In genomic region chr9:34929506-34930102, GRCh38 we compare ENCODE assay signal across 8 cellular contexts. TPM values are rescaled to one million over a fixed set of nuclear protein-coding genes. Genes with fewer than 3 reads are reported as not detected.
A peak's percentile ranks its signal among the peaks of the same experiment; 100 is the strongest.
DNase-seq lines count a peak whose midpoint lies in the region; ATAC-seq and TF ChIP-seq lines count a peak whose summit lies in the region.

No MANE protein-coding gene starts in this region.

- ATAC-seq in CD8-positive, alpha-beta T cell, result no peak

- no peak overlapping the region for H3K27ac ChIP-seq in CD8-positive, alpha-beta T cell (ENCODE audit: low read depth, low read length)
- H3K27ac ChIP-seq in H9 (ENCODE audit: insufficient read length, low read depth, low read length) (no peak overlapping the region), SJCRH30 (no peak overlapping the region), coronary artery (no peak overlapping the region), neural cell (ENCODE audit: low read length) (no peak overlapping the region)

- no peak overlapping the region for H3K18ac ChIP-seq in H9 (ENCODE audit: insufficient read length, low read depth, low read length)

- H4K20me1 ChIP-seq in H9 (ENCODE audit: control insufficient read depth, insufficient read depth, insufficient read length) (no peaks in the 10 kb centered on the region), neural cell (ENCODE audit: insufficient read depth) (no peaks in the 10 kb centered on the region)

- WGBS in H9 (ENCODE audit: extremely low coverage, insufficient read length, low lambda C conversion rate), result no CpG with 5 or more reads among the region's 7 CpGs

- no peaks in the 10 kb centered on the region for H3K36me3 Mint-ChIP-seq in CD8-positive, alpha-beta T cell
- no peaks in the 10 kb centered on the region; a peak in 1 of 7 replicates for H3K36me3 Mint-ChIP-seq in H9 (ENCODE audit: insufficient read depth in 1 of 3, low read depth in 3 of 3)

- H4K5ac ChIP-seq in H9 (ENCODE audit: insufficient read length, low read depth, low read length), result no peak overlapping the region

- H2AFZ ChIP-seq in H9 (ENCODE audit: low read length) (peak overlapping the region; percentile 69), neural cell (ENCODE audit: low read depth, low read length) (no peak overlapping the region)

- H2AK5ac ChIP-seq in H9 (ENCODE audit: insufficient read length, low read length), result no peak overlapping the region

- no peak overlapping the region for H3K4me3 Mint-ChIP-seq in CD8-positive, alpha-beta T cell
- no peak overlapping the region for H3K4me3 Mint-ChIP-seq in H9

- H4K91ac ChIP-seq in H9 (ENCODE audit: insufficient read length, low read depth, low read length), result no peak overlapping the region

- H3K27me3 Mint-ChIP-seq in CD8-positive, alpha-beta T cell (ENCODE audit: low read depth), result peaks cover 27% of the 10 kb centered on the region
- peaks cover 1% of the 10 kb centered on the region for H3K27me3 Mint-ChIP-seq in H9 (ENCODE audit: low read depth)

- H3K79me1 ChIP-seq in H9 (ENCODE audit: insufficient read depth, low read depth, low read length, poor library complexity, severe bottlenecking), result no peaks in the 10 kb centered on the region

- peaks cover 11% of the 10 kb centered on the region for H3K9me3 Mint-ChIP-seq in CD8-positive, alpha-beta T cell
- H3K9me3 Mint-ChIP-seq in H9, result no peaks in the 10 kb centered on the region

- H3K9me3 ChIP-seq in CD8-positive, alpha-beta T cell (ENCODE audit: low read length), result no peaks in the 10 kb centered on the region
- H3K9me3 ChIP-seq in H9 (ENCODE audit: control insufficient read depth, low read depth, low read length) (no peaks in the 10 kb centered on the region), SJCRH30 (replicated peaks) (no peaks in the 10 kb centered on the region), neural cell (ENCODE audit: low read length) (no peaks in the 10 kb centered on the region)

- TF ChIP-seq CTCF in CD8-positive, alpha-beta T cell (IDR thresholded peaks at IDR 0.05), result peak; percentile 47
- TF ChIP-seq CTCF in H9 (conservative IDR thresholded peaks at IDR 0.05), result peak; percentile 82
- TF ChIP-seq CTCF in coronary artery (IDR thresholded peaks at IDR 0.05), result peak; percentile 10
- peak; percentile 54 for TF ChIP-seq CTCF in neural cell (IDR thresholded peaks at IDR 0.05; ENCODE audit: poor library complexity, severe bottlenecking)

- no peak overlapping the region for H3K4me2 ChIP-seq in H9 (ENCODE audit: insufficient read depth, insufficient read length, low read length)
- H3K4me2 ChIP-seq in neural cell (ENCODE audit: low read length), result no peak overlapping the region

- POLR2A ChIA-PET in CD8-positive, alpha-beta T cell (lab: Charles Lee), result no interaction called here

- H3K23me2 ChIP-seq in H9 (ENCODE audit: insufficient read length, low read depth, low read length, poor library complexity, severe bottlenecking), result no peaks in the 10 kb centered on the region

- no peak for TF ChIP-seq EP300 in neural cell (conservative IDR thresholded peaks at IDR 0.05; ENCODE audit: poor library complexity, severe bottlenecking)

- no peak overlapping the region for H3T11ph ChIP-seq in H9 (ENCODE audit: low read length)

- no peaks in the 10 kb centered on the region for H3F3A ChIP-seq in neural cell (ENCODE audit: insufficient read depth, low read length, poor library complexity, severe bottlenecking)

- H3K36me3 ChIP-seq in CD8-positive, alpha-beta T cell (ENCODE audit: insufficient read depth, low read length), result no peaks in the 10 kb centered on the region
- no peaks in the 10 kb centered on the region for H3K36me3 ChIP-seq in SJCRH30
- no peaks in the 10 kb centered on the region for H3K36me3 ChIP-seq in neural cell (ENCODE audit: insufficient read depth, low read length)

- H3K79me2 ChIP-seq in H9 (ENCODE audit: insufficient read depth, low read length) (no peaks in the 10 kb centered on the region), neural cell (replicated peaks; ENCODE audit: insufficient read depth, low read length) (no peaks in the 10 kb centered on the region)

- CTCF ChIA-PET in CD8-positive, alpha-beta T cell (lab: Charles Lee), result interaction anchor here (0.7 kb wide), 1 partner anchor 10 kb away, joined by 3 read pairs; no protein-coding TSS in a partner anchor

- no peak overlapping the region for H3K56ac ChIP-seq in H9 (ENCODE audit: insufficient read length, low read depth, low read length)

- H3K4me1 ChIP-seq in CD8-positive, alpha-beta T cell (ENCODE audit: insufficient read depth, low read length), result no peaks in the 10 kb centered on the region
- H3K4me1 ChIP-seq in H9 (ENCODE audit: insufficient read depth, low read length) (no peaks in the 10 kb centered on the region; the same call in 1 of the 2 replicates), SJCRH30 (no peaks in the 10 kb centered on the region)

- DNase-seq in CD8-positive, alpha-beta T cell, result peak in 1 of 7 experiments; percentile 7
- peak; percentile 68 for DNase-seq in H9
- peak; percentile 10 to 29 for DNase-seq in SJCRH30
- DNase-seq in coronary artery (ENCODE audit: low spot score), result no peak
- DNase-seq in NCI-H446 treated with DMSO at 0.1 percent for 48 hours (lab: John Stamatoyannopoulos, UW), result no peak
- no peak for DNase-seq in NCI-H128 (lab: John Stamatoyannopoulos, UW; ENCODE audit: unreplicated experiment)
- no peak for DNase-seq in NCI-H187 treated with DMSO at 0.1 percent for 48 hours (lab: John Stamatoyannopoulos, UW)

- no peak overlapping the region for H2BK12ac ChIP-seq in H9 (ENCODE audit: insufficient read length, low read depth, low read length)

- no peak overlapping the region for H3K23ac ChIP-seq in H9 (ENCODE audit: insufficient read length, low read depth, low read length)

- no peak overlapping the region for H2BK15ac ChIP-seq in H9 (ENCODE audit: low read depth, low read length)

- H2BK20ac ChIP-seq in H9 (ENCODE audit: low read depth, low read length, poor library complexity, severe bottlenecking), result no peak overlapping the region

- no peak overlapping the region for H3K14ac ChIP-seq in H9 (ENCODE audit: insufficient read depth, low read length)

- no peak overlapping the region for H4K8ac ChIP-seq in H9 (replicated peaks; ENCODE audit: insufficient read length, low read depth, low read length)

- H3K9ac ChIP-seq in H9 (ENCODE audit: extremely low read depth, insufficient read length, low read length) (no peak overlapping the region), neural cell (ENCODE audit: low read length) (no peak overlapping the region)

- TF ChIP-seq RAD21 in neural cell (conservative IDR thresholded peaks at IDR 0.05), result no peak

- H2BK120ac ChIP-seq in H9 (ENCODE audit: low read depth, low read length, poor library complexity, severe bottlenecking), result no peak overlapping the region

- no peak overlapping the region for H3K27ac Mint-ChIP-seq in CD8-positive, alpha-beta T cell
- H3K27ac Mint-ChIP-seq in H9, result no peak overlapping the region

- H3K9me2 ChIP-seq in neural cell (ENCODE audit: insufficient read depth, low read length), result no peaks in the 10 kb centered on the region

- intact Hi-C loops in CD8-positive, alpha-beta T cell (cut with DNase I, micrococcal nuclease), result no loop called here

- H3K4me1 Mint-ChIP-seq in CD8-positive, alpha-beta T cell (ENCODE audit: low read depth), result no peaks in the 10 kb centered on the region
- peaks cover 2% of the 10 kb centered on the region in 2 experiments for H3K4me1 Mint-ChIP-seq in H9

- no peak overlapping the region for H3K4ac ChIP-seq in H9 (ENCODE audit: low read depth, low read length)

- H3K27me3 ChIP-seq in CD8-positive, alpha-beta T cell (ENCODE audit: insufficient read depth, low read length), result no peaks in the 10 kb centered on the region
- H3K27me3 ChIP-seq in H9 (ENCODE audit: insufficient read depth, low read length) (no peaks in the 10 kb centered on the region), SJCRH30 (no peaks in the 10 kb centered on the region), neural cell (ENCODE audit: insufficient read depth, low read depth, low read length) (no peaks in the 10 kb centered on the region)

- H3K4me3 ChIP-seq in CD8-positive, alpha-beta T cell (ENCODE audit: low read depth, low read length), result no peak overlapping the region
- H3K4me3 ChIP-seq in SJCRH30, result no peak overlapping the region
- H3K4me3 ChIP-seq in coronary artery, result no peak overlapping the region
- H3K4me3 ChIP-seq in neural cell (ENCODE audit: low read length), result no peak overlapping the region

- no peak overlapping the region for H2BK5ac ChIP-seq in H9 (ENCODE audit: insufficient read length, low read length)

TF ChIP-seq in neural cell, 6 proteins besides CTCF, POLR2A, EP300 and RAD21:
- TF ChIP-seq MXI1 (conservative IDR thresholded peaks at IDR 0.05; ENCODE audit: poor library complexity, severe bottlenecking) (no peak), SMC3 (conservative IDR thresholded peaks at IDR 0.05; ENCODE audit: poor library complexity) (no peak), EZH2 (IDR thresholded peaks at IDR 0.05; ENCODE audit: borderline replicate concordance, insufficient read depth, low read length, poor library complexity, severe bottlenecking) (no peak), POLR2AphosphoS5 (IDR thresholded peaks at IDR 0.05) (no peak)

RNA-seq across cellular contexts. Expression of gene PHF24, which starts 28.5 kb away (rescaled TPM):
- total RNA-seq in CD8-positive, alpha-beta T cell, result not detected
- 0.24 and 0.68 TPM in 2 replicates for total RNA-seq in H9 (2021)
- total RNA-seq in SJCRH30 (2014; rRNA removed; shearing (Covaris generic)), result not detected in 2 replicates
- polyA plus RNA-seq in neural cell, result 1.8 and 2.4 TPM in 2 replicates
- polyA minus RNA-seq in neural cell, result 6.9 and 7.8 TPM in 2 replicates

RNA-seq across cellular contexts. Expression of gene DNAJB5, which starts 59.9 kb away (rescaled TPM):
- total RNA-seq in CD8-positive, alpha-beta T cell, result 1 to 10 TPM; 2.1 to 2.2 TPM
- 36.8 and 38.9 TPM in 2 replicates for total RNA-seq in H9 (2021)
- total RNA-seq in SJCRH30 (2014; rRNA removed; shearing (Covaris generic)), result 18.2 and 18.5 TPM in 2 replicates
- 90.2 and 99.1 TPM in 2 replicates for polyA plus RNA-seq in neural cell
- 112 and 115 TPM in 2 replicates for polyA minus RNA-seq in neural cell

Comparison
In these comparisons a context has a peak if more than half of its experiments do, and no peak if none do; other contexts are left out.
1. DNase-seq: peak in H9 (single experiment) and SJCRH30 (2 of 2); none in coronary artery (single experiment), NCI-H446 treated with DMSO at 0.1 percent for 48 hours (single experiment), NCI-H128 (single experiment) and NCI-H187 treated with DMSO at 0.1 percent for 48 hours (single experiment).
2. CTCF ChIP-seq: peak in every context shown above with its lines; median percentile 82 in H9; 54 in neural cell; 47 in CD8-positive, alpha-beta T cell; 10 in coronary artery.